Comparison of ENCODE assay signal across 8 cellular contexts in the genomic region with DNA sequence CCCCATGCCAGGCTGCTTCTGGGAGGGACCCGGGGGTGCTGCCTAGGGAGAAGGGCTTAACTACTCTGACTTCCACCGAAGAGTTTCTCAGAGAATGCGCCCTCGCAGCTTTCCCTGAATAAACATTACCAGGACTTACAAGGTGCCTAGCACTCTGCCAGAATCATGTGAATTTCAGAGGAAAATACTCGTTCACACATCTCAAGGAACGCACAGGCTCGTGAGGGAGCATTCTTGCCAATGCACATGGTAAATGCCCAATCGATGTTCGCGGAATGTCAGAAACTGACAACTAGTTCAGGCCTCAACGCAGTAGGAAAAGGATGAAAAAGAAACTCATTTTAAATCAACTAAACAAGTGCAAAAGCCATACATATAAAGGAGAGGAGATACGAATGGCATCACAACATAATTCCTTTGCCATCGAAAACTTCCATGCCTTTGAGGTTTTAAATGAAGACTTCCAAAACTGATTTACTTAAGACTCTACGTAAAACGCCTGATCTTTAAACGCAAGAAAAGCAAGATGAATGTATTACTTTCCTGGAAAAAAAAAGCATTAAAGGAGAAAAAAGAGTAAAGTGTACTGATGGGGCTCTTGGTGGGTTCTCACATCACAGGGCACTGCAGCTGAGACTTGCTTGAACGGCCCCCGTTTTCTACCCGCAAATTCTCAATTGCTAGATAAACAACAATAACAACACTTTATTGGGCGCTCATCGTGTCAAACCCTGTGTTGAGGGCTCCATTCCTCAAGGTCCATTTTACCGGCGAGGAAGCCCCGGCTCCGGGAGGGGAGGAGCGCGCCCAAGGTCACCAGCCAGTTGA. TPM values are rescaled to one million over a fixed set of nuclear protein-coding genes. Genes with fewer than 3 reads are reported as not detected.
DNase-seq lines count a peak whose midpoint lies in the region; ATAC-seq and TF ChIP-seq lines count a peak whose summit lies in the region.

No MANE protein-coding gene starts in this region.

- POLR2A ChIA-PET in T-cell (lab: Charles Lee) = interaction anchor here in 1 of 2 donors (0.6 to 2.0 kb wide), 2 partner anchors 31 to 70 kb away, joined by 6 to 9 read pairs; a partner anchor contains a TSS

- TF ChIP-seq CTCF in ovary (IDR thresholded peaks at IDR 0.05) = no peak

- ATAC-seq in T-cell (replicated peaks in 1 of 4) (no peak), GM18873 (IDR thresholded peaks at IDR 0.05; ENCODE audit: low FRiP score, unreplicated experiment) (no peak), GM18870 (IDR thresholded peaks at IDR 0.05; ENCODE audit: unreplicated experiment) (no peak)

- peaks cover 20% of the 10 kb centered on the region for H3K36me3 Mint-ChIP-seq in activated naive CD4-positive, alpha-beta T cell treated with anti-CD3 and anti-CD28 coated beads for 36 hours (ENCODE audit: low read depth)
- H3K36me3 Mint-ChIP-seq in T-cell = peaks cover 2% of the 10 kb centered on the region

- no peaks in the 10 kb centered on the region for H3K9me3 Mint-ChIP-seq in activated naive CD4-positive, alpha-beta T cell treated with anti-CD3 and anti-CD28 coated beads for 36 hours
- H3K9me3 Mint-ChIP-seq in T-cell = no peaks in the 10 kb centered on the region

- TF ChIP-seq EP300 in ovary (IDR thresholded peaks at IDR 0.05) = no peak

- peaks cover 56% of the 10 kb centered on the region for H3K4me1 Mint-ChIP-seq in activated naive CD4-positive, alpha-beta T cell treated with anti-CD3 and anti-CD28 coated beads for 36 hours (ENCODE audit: low read depth)
- H3K4me1 Mint-ChIP-seq in T-cell = peaks cover 48 to 57% (median 55%) of the 10 kb centered on the region in 3 donors

- H3K36me3 ChIP-seq in esophagus (ENCODE audit: control insufficient read depth in 2 of 2, insufficient read depth in 2 of 2, low read length in 1 of 2) (no peaks in the 10 kb centered on the region), ovary (no peaks in the 10 kb centered on the region)

- H3K27me3 Mint-ChIP-seq in activated naive CD4-positive, alpha-beta T cell treated with anti-CD3 and anti-CD28 coated beads for 36 hours (ENCODE audit: low read depth) = no peaks in the 10 kb centered on the region
- H3K27me3 Mint-ChIP-seq in T-cell = no peaks in the 10 kb centered on the region

- peak overlapping the region; percentile 95 for H3K4me3 Mint-ChIP-seq in activated naive CD4-positive, alpha-beta T cell treated with anti-CD3 and anti-CD28 coated beads for 36 hours
- peak overlapping the region; percentile 88 to 97 (median 93) for H3K4me3 Mint-ChIP-seq in T-cell

- no peaks in the 10 kb centered on the region for H3K27me3 ChIP-seq in esophagus (ENCODE audit: control insufficient read depth in 1 of 2, insufficient read depth in 2 of 2, low read length in 2 of 2)
- H3K27me3 ChIP-seq in ovary = no peaks in the 10 kb centered on the region

- H3K4me1 ChIP-seq in esophagus (ENCODE audit: control insufficient read depth in 2 of 2, insufficient read depth in 2 of 2, low read length in 1 of 2) (peaks cover 2 to 6% of the 10 kb centered on the region in 2 donors), ovary (ENCODE audit: insufficient read depth) (peaks cover 9% of the 10 kb centered on the region)

- TF ChIP-seq POLR2A in ovary (IDR thresholded peaks at IDR 0.05) = no peak

- WGBS in esophagus, 2 donors = 10 to 11% methylated on average over 27 of the region's 27 CpGs
- WGBS in ovary, 3 donors = 11 to 15% (median 13%) methylated on average over 27 of the region's 27 CpGs

- no peak for DNase-seq in activated naive CD4-positive, alpha-beta T cell treated with anti-CD3 and anti-CD28 coated beads for 36 hours
- no peak for DNase-seq in activated naive CD4-positive, alpha-beta T cell treated with anti-CD3 and anti-CD28 coated beads, Interleukin-2, amount 50 U/mL, for 16 hours
- peak in 1 of 34 experiments; percentile 52 for DNase-seq in T-cell
- peak in 3 of 5 donors; percentile 19 to 62 (median 40) for DNase-seq in ovary
- DNase-seq in NK-92 treated with Interleukin-12 subunit alpha and Interleukin-12 subunit beta, amount 100 ng/mL, for 24 hours (lab: John Stamatoyannopoulos, UW) = no peak

- intact Hi-C loops in activated naive CD4-positive, alpha-beta T cell treated with anti-CD3 and anti-CD28 coated beads for 36 hours (cut with micrococcal nuclease) = loop anchor here (2.0 to 10.0 kb wide), 6 partner anchors 351 to 1741 kb away; a partner anchor contains a TSS
- intact Hi-C loops in ovary (cut with DNase I) = loop anchor here in 1 of 4 donors (2.0 to 10.0 kb wide), 2 partner anchors 71 to 729 kb away; a partner anchor contains a TSS

- CTCF ChIA-PET in activated naive CD4-positive, alpha-beta T cell treated with anti-CD3 and anti-CD28 coated beads for 36 hours (lab: Charles Lee) = interaction anchor here (0.6 to 3.4 kb wide), 6 partner anchors 9 to 312 kb away, joined by 3 to 42 read pairs (median 5); a partner anchor contains a TSS
- CTCF ChIA-PET in T-cell (lab: Charles Lee) = interaction anchor here (0.6 to 4.9 kb wide), 4 partner anchors 11 to 80 kb away, joined by 3 to 29 read pairs (median 6); a partner anchor contains a TSS

- H3K9me3 ChIP-seq in esophagus (ENCODE audit: control insufficient read depth in 2 of 2, insufficient read depth in 1 of 2, low read depth in 1 of 2, low read length in 1 of 2) (no peaks in the 10 kb centered on the region), ovary (no peaks in the 10 kb centered on the region)

- H3K27ac ChIP-seq in esophagus (ENCODE audit: low read depth in 2 of 2, low read length in 1 of 2) (peak overlapping the region; percentile 97 to 99), ovary (peak overlapping the region; percentile 94 to 98)

- peak overlapping the region; percentile 100 for H3K27ac Mint-ChIP-seq in activated naive CD4-positive, alpha-beta T cell treated with anti-CD3 and anti-CD28 coated beads for 36 hours
- H3K27ac Mint-ChIP-seq in T-cell = peak overlapping the region; percentile 94 to 100

- H3K4me3 ChIP-seq in esophagus (ENCODE audit: low read depth in 1 of 2, low read length in 2 of 2) (peak overlapping the region; percentile 65 to 97), ovary (peak overlapping the region; percentile 81)

RNA-seq across cellular contexts. Expression of a gene that starts 0.8 kb away (rescaled TPM):
- 100 to 1,000 TPM; 112 to 122 TPM for total RNA-seq in activated naive CD4-positive, alpha-beta T cell treated with anti-CD3 and anti-CD28 coated beads for 36 hours
- total RNA-seq in T-cell (10 to 100 TPM; 29.9 to 56.1 (median 38.1) TPM), ovary (10 to 100 TPM; 19.1 to 41.1 (median 25.9) TPM)
- polyA plus RNA-seq in esophagus (10 to 100 TPM; 29.9 to 69.7 TPM), ovary (10 to 100 TPM; 24.3 to 39.6 TPM)

RNA-seq across cellular contexts. Expression of a gene that starts 1.2 kb away (rescaled TPM):
- total RNA-seq in activated naive CD4-positive, alpha-beta T cell treated with anti-CD3 and anti-CD28 coated beads for 36 hours = 10 to 100 TPM; 65.1 to 75.0 TPM
- 1 to 10 TPM; 1.3 to 9.0 (median 2.8) TPM for total RNA-seq in T-cell
- polyA plus RNA-seq in esophagus = 1 to 10 TPM; 3.6 to 9.1 TPM
- 1 to 10 TPM; 1.4 to 4.0 (median 2.8) TPM for total RNA-seq in ovary
- 1 to 10 TPM; 2.0 to 8.2 TPM for polyA plus RNA-seq in ovary

RNA-seq across cellular contexts. Expression of a gene that starts 29.8 kb away (rescaled TPM):
- total RNA-seq in activated naive CD4-positive, alpha-beta T cell treated with anti-CD3 and anti-CD28 coated beads for 36 hours = 10 to 100 TPM; 16.6 to 18.9 TPM
- total RNA-seq in T-cell = 10 to 100 TPM; 30.2 to 36.2 (median 31.8) TPM
- 10 to 100 TPM; 13.7 to 15.5 TPM for polyA plus RNA-seq in esophagus
- 10 to 100 TPM; 19.2 to 35.0 (median 33.8) TPM for total RNA-seq in ovary
- 10 to 100 TPM; 15.6 to 39.5 TPM for polyA plus RNA-seq in ovary

Comparison
In these comparisons a context has a peak if more than half of its experiments do, and no peak if none do; other contexts are left out.
1. DNase-seq: peak in ovary (3 of 5); none in activated naive CD4-positive, alpha-beta T cell treated with anti-CD3 and anti-CD28 coated beads for 36 hours (single experiment), activated naive CD4-positive, alpha-beta T cell treated with anti-CD3 and anti-CD28 coated beads, Interleukin-2, amount 50 U/mL, for 16 hours (single experiment) and NK-92 treated with Interleukin-12 subunit alpha and Interleukin-12 subunit beta, amount 100 ng/mL, for 24 hours (single experiment).
2. RNA of a gene that starts 1.2 kb away (total RNA-seq): 65.1 to 75.0 TPM in activated naive CD4-positive, alpha-beta T cell treated with anti-CD3 and anti-CD28 coated beads for 36 hours; 1.4 to 4.0 TPM in ovary and 1.3 to 9.0 TPM in T-cell; every median in the first group is over 4 times any median in the second.